29 cellular contexts compared by ENCODE assay signal in genomic region chr2:56615750-56616149, GRCh38.
"Had no signal": no experiment of that assay in that cellular context is flagged by ENCODE, and none has a peak within 500 bp of the region (broad histone marks: within the 10 kb centered on the region; RNA-seq: fewer than 3 reads in every experiment).

No MANE protein-coding gene starts in this region.

- H3K27me3 ChIP-seq: esophagus muscularis mucosa, foreskin keratinocyte, heart left ventricle, hepatocyte, pancreas, sigmoid colon, stomach, thyroid gland had no signal

- H3K4me1 ChIP-seq: esophagus muscularis mucosa, foreskin keratinocyte, gastroesophageal sphincter, heart left ventricle, pancreas, sigmoid colon, stomach, thyroid gland had no signal

- FAIRE-seq: endothelial cell of umbilical vein, kidney, pancreas, urothelium cell line had no signal

- DNase-seq: dermis blood vessel endothelial cell; effector memory CD4-positive, alpha-beta T cell; foreskin keratinocyte; heart left ventricle; kidney; mesenchymal stem cell; mucosa of descending colon; naive B cell; occipital lobe; pancreas; right cardiac atrium; sigmoid colon; stimulated activated CD4-positive, alpha-beta T cell treated with anti-CD3 and anti-CD28 coated beads, Interleukin-2, amount 100 ng/mL, for 24 hours; stimulated activated CD4-positive, alpha-beta T cell treated with anti-CD3 and anti-CD28 coated beads, Interleukin-4, amount 100 ng/mL, for 24 hours; stimulated activated naive CD4-positive, alpha-beta T cell treated with Interleukin-2 at 50 U/mL for 16 hours; stomach; thyroid gland had no signal

- H3K36me3 Mint-ChIP-seq: mesothelial cell of epicardium; naive B cell; natural killer cell treated with Interleukin-12 subunit alpha and Interleukin-12 subunit beta and Interleukin-15 and Interleukin-18, amount 100 ng/mL, for 72 hours; stimulated activated effector memory CD8-positive, alpha-beta T cell treated with anti-CD3 and anti-CD28 coated beads, Interleukin-12 subunit alpha, Interleukin-12 subunit beta, amount 100 ng/mL, for 72 hours; type B pancreatic cell had no signal

- H3K4me1 Mint-ChIP-seq: naive B cell; stimulated activated effector memory CD8-positive, alpha-beta T cell treated with anti-CD3 and anti-CD28 coated beads, Interleukin-12 subunit alpha, Interleukin-12 subunit beta, amount 100 ng/mL, for 72 hours had no signal

- H3K36me3 ChIP-seq: esophagus muscularis mucosa, gastroesophageal sphincter, heart left ventricle, pancreas, sigmoid colon, stomach, thyroid gland had no signal

- ATAC-seq: foreskin keratinocyte; gastroesophageal sphincter; heart left ventricle; left lobe of liver; mucosa of descending colon; natural killer cell treated with Interleukin-12 subunit alpha and Interleukin-12 subunit beta and Interleukin-15 and Interleukin-18, amount 100 ng/mL, for 72 hours; pancreas; right cardiac atrium; stimulated activated effector memory CD8-positive, alpha-beta T cell treated with anti-CD3 and anti-CD28 coated beads, Interleukin-12 subunit alpha, Interleukin-12 subunit beta, amount 100 ng/mL, for 72 hours had no signal

- H3K4me3 Mint-ChIP-seq: mesothelial cell of epicardium; naive B cell; natural killer cell treated with Interleukin-12 subunit alpha and Interleukin-12 subunit beta and Interleukin-15 and Interleukin-18, amount 100 ng/mL, for 72 hours; stimulated activated effector memory CD8-positive, alpha-beta T cell treated with anti-CD3 and anti-CD28 coated beads, Interleukin-12 subunit alpha, Interleukin-12 subunit beta, amount 100 ng/mL, for 72 hours; type B pancreatic cell had no signal

- H3K27me3 Mint-ChIP-seq: naive B cell; natural killer cell treated with Interleukin-12 subunit alpha and Interleukin-12 subunit beta and Interleukin-15 and Interleukin-18, amount 100 ng/mL, for 72 hours; progenitor cell of endocrine pancreas; type B pancreatic cell had no signal

- H3K27ac Mint-ChIP-seq: mesothelial cell of epicardium; naive B cell; natural killer cell treated with Interleukin-12 subunit alpha and Interleukin-12 subunit beta and Interleukin-15 and Interleukin-18, amount 100 ng/mL, for 72 hours; progenitor cell of endocrine pancreas; stimulated activated effector memory CD8-positive, alpha-beta T cell treated with anti-CD3 and anti-CD28 coated beads, Interleukin-12 subunit alpha, Interleukin-12 subunit beta, amount 100 ng/mL, for 72 hours; type B pancreatic cell had no signal

- H3K4me3 ChIP-seq: coronary artery, esophagus muscularis mucosa, gastroesophageal sphincter, heart left ventricle, hepatocyte, mucosa of descending colon, pancreas, sigmoid colon, stomach, thyroid gland had no signal

- H3K9me3 ChIP-seq: mucosa of descending colon, pancreas, thyroid gland had no signal

- H3K27ac ChIP-seq: coronary artery, esophagus muscularis mucosa, foreskin keratinocyte, gastroesophageal sphincter, heart left ventricle, hepatocyte, pancreas, sigmoid colon, stomach, thyroid gland had no signal
